ENCODE assay signal across 8 cellular contexts in genomic region chr14:52960627-52961026, GRCh38. TPM values are rescaled to one million over a fixed set of nuclear protein-coding genes. Genes with fewer than 3 reads are reported as not detected.
A peak's percentile ranks its signal among the peaks of the same experiment; 100 is the strongest.
DNase-seq lines count a peak whose midpoint lies in the region; ATAC-seq and TF ChIP-seq lines count a peak whose summit lies in the region.

No MANE protein-coding gene starts in this region.

- H3K9me3 Mint-ChIP-seq in CD8-positive, alpha-beta memory T cell: no peaks in the 10 kb centered on the region
- H3K9me3 Mint-ChIP-seq in endodermal cell: peaks cover 5% of the 10 kb centered on the region

- peaks cover 11 to 16% (median 14%) of the 10 kb centered on the region in 3 donors for H3K4me1 Mint-ChIP-seq in CD8-positive, alpha-beta memory T cell
- H3K4me1 Mint-ChIP-seq in endodermal cell: peaks cover 20% of the 10 kb centered on the region

- CTCF ChIA-PET in CD8-positive, alpha-beta memory T cell (lab: Charles Lee): interaction anchor here (0.6 to 5.6 kb wide), 19 partner anchors 9 to 918 kb away, joined by 3 to 111 read pairs (median 4); partner anchors contain the start of gene FERMT2

- no peaks in the 10 kb centered on the region for H3K36me3 ChIP-seq in CD8-positive, alpha-beta memory T cell (ENCODE audit: insufficient read depth, low read length)
- H3K36me3 ChIP-seq in endodermal cell (ENCODE audit: control insufficient read depth, insufficient read depth, low read length) (no peaks in the 10 kb centered on the region), WERI-Rb-1 (no peaks in the 10 kb centered on the region)

- H3K9ac ChIP-seq in endodermal cell (ENCODE audit: extremely low read depth, low read length, poor library complexity, severe bottlenecking): no peak overlapping the region

- H3K27me3 Mint-ChIP-seq in CD8-positive, alpha-beta memory T cell: no peaks in the 10 kb centered on the region
- no peaks in the 10 kb centered on the region for H3K27me3 Mint-ChIP-seq in endodermal cell (ENCODE audit: insufficient read depth)

- H3K27ac Mint-ChIP-seq in CD8-positive, alpha-beta memory T cell: peak overlapping the region; percentile 20 to 91 (median 70)
- peak overlapping the region; percentile 40 for H3K27ac Mint-ChIP-seq in endodermal cell

- POLR2A ChIA-PET in CD8-positive, alpha-beta memory T cell (lab: Charles Lee): interaction anchor here (1.1 kb wide), 1 partner anchor 192 kb away, joined by 3 read pairs; no protein-coding TSS in a partner anchor

- intact Hi-C loops in left colon (cut with DNase I, micrococcal nuclease): loop anchor here in 1 of 2 donors (5.0 kb wide), 1 partner anchor 138 kb away; no protein-coding TSS in a partner anchor

- peak in 1 of 5 donors; percentile 19 for DNase-seq in CD8-positive, alpha-beta memory T cell
- peak; percentile 21 for DNase-seq in HT1080 (ENCODE audit: low read depth)
- no peak for DNase-seq in endodermal cell
- no peak for DNase-seq in omental fat pad (ENCODE audit: low spot score)
- no peak for DNase-seq in AG20443 (ENCODE audit: low spot score)
- DNase-seq in HUDEP-2 (lab: John Stamatoyannopoulos, UW; ENCODE audit: unreplicated experiment in 76 of 76): no peak
- no peak for DNase-seq in WERI-Rb-1
- DNase-seq in left colon: no peak

- H3K4me3 ChIP-seq in CD8-positive, alpha-beta memory T cell (ENCODE audit: low read length): no peak overlapping the region
- H3K4me3 ChIP-seq in endodermal cell (ENCODE audit: low read length): no peak overlapping the region
- H3K4me3 ChIP-seq in WERI-Rb-1 (ENCODE audit: low read depth, low read length): no peak overlapping the region

- TF ChIP-seq CTCF in endodermal cell (conservative IDR thresholded peaks at IDR 0.05) (no peak), omental fat pad (IDR thresholded peaks at IDR 0.05) (no peak), WERI-Rb-1 (IDR thresholded peaks at IDR 0.05; ENCODE audit: low read depth, low read length) (no peak)

- no peak overlapping the region for H3K27ac ChIP-seq in CD8-positive, alpha-beta memory T cell (ENCODE audit: low read depth, low read length)
- H3K27ac ChIP-seq in endodermal cell (ENCODE audit: low read depth, low read length): no peak overlapping the region
- H3K27ac ChIP-seq in WERI-Rb-1: no peak overlapping the region

- ATAC-seq in omental fat pad (ENCODE audit: low FRiP score): peak; percentile 44
- ATAC-seq in left colon: no peak

- peak overlapping the region in 2 of 7 donors; percentile 21 to 30 for H3K4me3 Mint-ChIP-seq in CD8-positive, alpha-beta memory T cell
- H3K4me3 Mint-ChIP-seq in endodermal cell: no peak overlapping the region

- H3K4me1 ChIP-seq in CD8-positive, alpha-beta memory T cell (ENCODE audit: insufficient read depth, low read length): no peaks in the 10 kb centered on the region
- no peaks in the 10 kb centered on the region for H3K4me1 ChIP-seq in endodermal cell (ENCODE audit: control insufficient read depth, insufficient read depth, low read length)

- WGBS in endodermal cell (ENCODE audit: insufficient coverage in 1 of 2, insufficient read length in 1 of 2), 2 experiments: 91 to 100% methylated on average over 1 to 3 of the region's 3 CpGs

- H3K36me3 Mint-ChIP-seq in CD8-positive, alpha-beta memory T cell: no peaks in the 10 kb centered on the region
- peaks cover 2% of the 10 kb centered on the region for H3K36me3 Mint-ChIP-seq in endodermal cell (ENCODE audit: low read depth)

- no peaks in the 10 kb centered on the region for H3K27me3 ChIP-seq in CD8-positive, alpha-beta memory T cell (ENCODE audit: insufficient read depth, low read length, poor library complexity, severe bottlenecking)
- H3K27me3 ChIP-seq in endodermal cell (ENCODE audit: control insufficient read depth, insufficient read depth, low read length, poor library complexity, severe bottlenecking) (no peaks in the 10 kb centered on the region), WERI-Rb-1 (ENCODE audit: insufficient read depth, low read depth, severe bottlenecking) (no peaks in the 10 kb centered on the region)

- H3K9me3 ChIP-seq in CD8-positive, alpha-beta memory T cell (ENCODE audit: low read length): no peaks in the 10 kb centered on the region
- H3K9me3 ChIP-seq in endodermal cell (ENCODE audit: control insufficient read depth, low read length) (peaks cover 15% of the 10 kb centered on the region), WERI-Rb-1 (ENCODE audit: severe bottlenecking) (no peaks in the 10 kb centered on the region)

RNA-seq across cellular contexts. Expression of gene FERMT2, which starts 9.8 kb away (rescaled TPM):
- 1 to 10 TPM in 1 of 2 experiments, under 1 TPM in 1; 0.93 to 1.7 TPM for total RNA-seq in CD8-positive, alpha-beta memory T cell
- polyA plus RNA-seq in CD8-positive, alpha-beta memory T cell: 0.51 TPM
- total RNA-seq in HT1080 (2014; rRNA removed; shearing (Covaris generic)): 58.0 and 60.8 TPM in 2 replicates
- polyA plus RNA-seq in HT1080 (2015; cell fraction: cytosol; rRNA removed): 52.1 and 60.9 TPM in 2 replicates
- 83.1 and 97.3 TPM in 2 replicates for polyA plus RNA-seq in HT1080 (2015; cell fraction: nucleus; rRNA removed)
- total RNA-seq in endodermal cell (100 to 1,000 TPM; 350 to 377 TPM), omental fat pad (100 to 1,000 TPM; 158 to 209 (median 164) TPM), left colon (10 to 100 TPM in 1 of 2 donors, 1 to 10 TPM in 1; 6.7 to 32.4 TPM)
- 103 TPM for polyA plus RNA-seq in endodermal cell (2013, experiment 1 of 2)
- polyA plus RNA-seq in endodermal cell (2013, experiment 2 of 2): 104 TPM
